11 cellular contexts compared by ENCODE assay signal in genomic region chr6:144335315-144335861, GRCh38. TPM values are rescaled to one million over a fixed set of nuclear protein-coding genes. Genes with fewer than 3 reads are reported as not detected.
A peak's percentile ranks its signal among the peaks of the same experiment; 100 is the strongest.
DNase-seq lines count a peak whose midpoint lies in the region; ATAC-seq and TF ChIP-seq lines count a peak whose summit lies in the region.
"Had no signal": no experiment of that assay in that cellular context is flagged by ENCODE, and none has a peak within 500 bp of the region (broad histone marks: within the 10 kb centered on the region; RNA-seq: fewer than 3 reads in every experiment).

No MANE protein-coding gene starts in this region.

- no peaks in the 10 kb centered on the region for H3K27me3 Mint-ChIP-seq in dendritic cell treated with granulocyte-macrophage colony-stimulating factor and Interleukin-4, amounts not matched to agents 40 ng/mL and 50 ng/mL, for 4 days

- ATAC-seq in left ventricle myocardium superior (peak; percentile 48), Right ventricle myocardium superior (ENCODE audit: poor library complexity) (no peak), GM21390 (IDR thresholded peaks at IDR 0.05; ENCODE audit: unreplicated experiment) (no peak)

- no peak for DNase-seq in left ventricle myocardium superior
- no peak for DNase-seq in Right ventricle myocardium superior
- peak; percentile 91 for DNase-seq in NCI-H1105 treated with DMSO at 0.1 percent for 48 hours (lab: John Stamatoyannopoulos, UW)
- DNase-seq in suprapubic skin (ENCODE audit: low spot score in 2 of 2): no peak
- DNase-seq in EL: no peak
- no peak for DNase-seq in midbrain (lab: John Stamatoyannopoulos, UW)
- DNase-seq: activated CD8-positive, alpha-beta memory T cell treated with anti-CD3 and anti-CD28 coated beads, Interleukin-2, amount 50 U/mL, for 48 hours; NCI-H187 had no signal

- 36% methylated on average over 5 of the region's 5 CpGs for WGBS in suprapubic skin

- TF ChIP-seq POLR2A in suprapubic skin (IDR thresholded peaks at IDR 0.05): no peak

- H3K36me3 ChIP-seq in suprapubic skin: no peaks in the 10 kb centered on the region
- H3K36me3 ChIP-seq: right atrium auricular region had no signal

- no peaks in the 10 kb centered on the region for H3K27me3 ChIP-seq in suprapubic skin
- H3K27me3 ChIP-seq: right atrium auricular region had no signal

- H3K4me1 ChIP-seq in suprapubic skin: peaks cover 78% of the 10 kb centered on the region

- intact Hi-C loops in left ventricle myocardium superior (cut with micrococcal nuclease) (no loop called here), Right ventricle myocardium superior (cut with DNase I) (no loop called here)
- intact Hi-C loops in dendritic cell treated with granulocyte-macrophage colony-stimulating factor and Interleukin-4, amounts not matched to agents 40 ng/mL and 50 ng/mL, for 4 days (cut with micrococcal nuclease): no loop called here

- peak overlapping the region; percentile 11 for H3K27ac Mint-ChIP-seq in dendritic cell treated with granulocyte-macrophage colony-stimulating factor and Interleukin-4, amounts not matched to agents 40 ng/mL and 50 ng/mL, for 4 days

- no peak overlapping the region for H3K4me3 ChIP-seq in suprapubic skin
- H3K4me3 ChIP-seq: right atrium auricular region had no signal

- TF ChIP-seq EP300 in suprapubic skin (IDR thresholded peaks at IDR 0.05): no peak

- H3K36me3 Mint-ChIP-seq in dendritic cell treated with granulocyte-macrophage colony-stimulating factor and Interleukin-4, amounts not matched to agents 40 ng/mL and 50 ng/mL, for 4 days (ENCODE audit: low read depth): no peaks in the 10 kb centered on the region

- H3K27ac ChIP-seq in suprapubic skin: peak overlapping the region; percentile 27
- H3K27ac ChIP-seq: right atrium auricular region had no signal

- H3K4me3 Mint-ChIP-seq in dendritic cell treated with granulocyte-macrophage colony-stimulating factor and Interleukin-4, amounts not matched to agents 40 ng/mL and 50 ng/mL, for 4 days: no peak overlapping the region

- TF ChIP-seq CTCF in suprapubic skin (IDR thresholded peaks at IDR 0.05): no peak

- peaks cover 51% of the 10 kb centered on the region for H3K4me1 Mint-ChIP-seq in dendritic cell treated with granulocyte-macrophage colony-stimulating factor and Interleukin-4, amounts not matched to agents 40 ng/mL and 50 ng/mL, for 4 days (ENCODE audit: low read depth)

- no peaks in the 10 kb centered on the region for H3K9me3 Mint-ChIP-seq in dendritic cell treated with granulocyte-macrophage colony-stimulating factor and Interleukin-4, amounts not matched to agents 40 ng/mL and 50 ng/mL, for 4 days

- H3K9me3 ChIP-seq in suprapubic skin: no peaks in the 10 kb centered on the region
- H3K9me3 ChIP-seq: right atrium auricular region had no signal

RNA-seq across cellular contexts. Expression of gene UTRN, which starts 50.3 kb away (rescaled TPM):
- total RNA-seq in left ventricle myocardium superior: 72.0 TPM
- 65.8 TPM for total RNA-seq in Right ventricle myocardium superior
- 100 to 1,000 TPM in 2 of 4 donors, 10 to 100 TPM in 2; 76.1 to 147 (median 93.1) TPM for total RNA-seq in suprapubic skin
